9 cellular contexts compared by ENCODE assay signal in genomic region chr21:14862794-14863720, GRCh38.
A peak's percentile ranks its signal among the peaks of the same experiment; 100 is the strongest.
DNase-seq lines count a peak whose midpoint lies in the region; ATAC-seq and TF ChIP-seq lines count a peak whose summit lies in the region.
"Had no signal": no experiment of that assay in that cellular context is flagged by ENCODE, and none has a peak within 500 bp of the region (broad histone marks: within the 10 kb centered on the region; RNA-seq: fewer than 3 reads in every experiment).

No MANE protein-coding gene starts in this region.

- H3K9me3 Mint-ChIP-seq in nephron, result peaks cover 13% of the 10 kb centered on the region

- H3K27ac Mint-ChIP-seq in nephron (no peak overlapping the region), T-helper 17 cell (no peak overlapping the region)

- TF ChIP-seq CTCF in brain microvascular endothelial cell (IDR thresholded peaks at IDR 0.05; ENCODE audit: low read depth, low read length, missing control alignments) (peak; percentile 69), nephron (IDR thresholded peaks at IDR 0.05; ENCODE audit: unreplicated experiment in 3 of 3) (peak; percentile 55 to 69 (median 62))

- no peak overlapping the region for H3K4me3 ChIP-seq in brain microvascular endothelial cell (ENCODE audit: low read depth, low read length)

- H3K4me1 Mint-ChIP-seq in nephron, result peaks cover 19% of the 10 kb centered on the region
- peaks cover 6% of the 10 kb centered on the region for H3K4me1 Mint-ChIP-seq in T-helper 17 cell

- no peaks in the 10 kb centered on the region for H3K9me3 ChIP-seq in T-helper 17 cell (ENCODE audit: control insufficient read depth, low read length, poor library complexity, severe bottlenecking)

- peak overlapping the region; percentile 53 for H3K27ac ChIP-seq in brain microvascular endothelial cell

- H3K36me3 Mint-ChIP-seq in nephron (ENCODE audit: low read depth), result peaks cover 11% of the 10 kb centered on the region
- no peaks in the 10 kb centered on the region for H3K36me3 Mint-ChIP-seq in T-helper 17 cell (ENCODE audit: low read depth)

- in situ Hi-C loops in brain microvascular endothelial cell (cut with HindIII; ENCODE audit: low pct_ligation_motif_present, low sequenced_read_pairs), result no loop called here

- H3K4me3 Mint-ChIP-seq in nephron (no peak overlapping the region), T-helper 17 cell (no peak overlapping the region)

- H3K27me3 ChIP-seq in brain microvascular endothelial cell (replicated peaks), result no peaks in the 10 kb centered on the region

- H3K36me3 ChIP-seq in brain microvascular endothelial cell (replicated peaks), result no peaks in the 10 kb centered on the region

- ATAC-seq in HG02678 (IDR thresholded peaks at IDR 0.05; ENCODE audit: unreplicated experiment) (no peak), HG03139 (IDR thresholded peaks at IDR 0.05; ENCODE audit: unreplicated experiment) (no peak), T-helper 17 cell (no peak)

- DNase-seq in COR-L47 (lab: John Stamatoyannopoulos, UW) (peak; percentile 5), Kasumi-1 (lab: John Stamatoyannopoulos, UW) (peak; percentile 41 to 66), brain microvascular endothelial cell (no peak), DMS79 treated with DMSO at 0.1 percent for 48 hours (lab: John Stamatoyannopoulos, UW) (no peak), T-helper 17 cell (no peak)
- DNase-seq: activated CD4-positive, CD25-positive, alpha-beta regulatory T cell treated with anti-CD3 and anti-CD28 coated beads, Interleukin-2, amount 50 U/mL, for 72 hours had no signal

- no peaks in the 10 kb centered on the region for H3K27me3 Mint-ChIP-seq in nephron (ENCODE audit: low read depth)
- H3K27me3 Mint-ChIP-seq in T-helper 17 cell, result peaks cover 6% of the 10 kb centered on the region

Comparison
In these comparisons a context has a peak if more than half of its experiments do, and no peak if none do; other contexts are left out.
1. DNase-seq: peak in COR-L47 (single experiment) and Kasumi-1 (2 of 2); none in brain microvascular endothelial cell (single experiment), DMS79 treated with DMSO at 0.1 percent for 48 hours (single experiment) and T-helper 17 cell (0 of 3).